Comparison of ENCODE assay signal across 23 cellular contexts in the genomic region with DNA sequence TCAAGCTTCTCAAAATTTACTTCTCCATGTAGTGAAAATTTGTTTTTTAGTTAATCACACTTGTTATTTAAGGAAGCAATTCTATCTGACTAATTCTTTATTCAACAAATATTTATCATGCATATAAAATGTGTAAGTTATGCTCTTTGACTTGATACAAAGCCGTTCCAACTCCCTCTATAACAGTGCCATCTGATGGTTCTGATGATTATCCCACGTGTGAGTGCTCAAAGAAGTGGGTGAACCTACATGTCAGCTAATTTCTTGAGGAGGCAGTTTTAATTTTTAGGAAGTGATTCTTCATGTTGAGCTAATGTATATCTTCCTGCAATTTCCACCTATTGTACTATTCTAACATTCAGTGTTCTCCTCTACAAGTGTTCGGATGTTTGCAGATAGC.
"Had no signal": no experiment of that assay in that cellular context is flagged by ENCODE, and none has a peak within 500 bp of the region (broad histone marks: within the 10 kb centered on the region; RNA-seq: fewer than 3 reads in every experiment).

No MANE protein-coding gene starts in this region.

- H3K4me3 ChIP-seq: adrenal gland, K562, Peyer's patch had no signal

- H3K27me3 Mint-ChIP-seq: activated CD8-positive, alpha-beta T cell treated with anti-CD3 and anti-CD28 coated beads for 36 hours; activated naive CD8-positive, alpha-beta T cell treated with anti-CD3 and anti-CD28 coated beads, Interleukin-2, amount 10 ng/mL, durations not matched to agents 7 days and 5 days had no signal

- H3K4me1 Mint-ChIP-seq: activated naive CD8-positive, alpha-beta T cell treated with anti-CD3 and anti-CD28 coated beads, Interleukin-2, amount 10 ng/mL, durations not matched to agents 7 days and 5 days had no signal

- H3K36me3 ChIP-seq: adrenal gland, Peyer's patch had no signal

- H3K4me1 ChIP-seq: adrenal gland, Peyer's patch had no signal

- H3K9me3 ChIP-seq: adrenal gland, Peyer's patch had no signal

- DNase-seq: activated CD4-positive, alpha-beta T cell treated with anti-CD3 and anti-CD28 coated beads for 4 hours; activated CD8-positive, alpha-beta memory T cell treated with anti-CD3 and anti-CD28 coated beads, Interleukin-2, amount 50 U/mL, for 4 hours; activated CD8-positive, alpha-beta T cell treated with anti-CD3 and anti-CD28 coated beads for 36 hours; activated naive CD4-positive, alpha-beta T cell treated with anti-CD3 and anti-CD28 coated beads, Interleukin-2, amount 50 U/mL, for 16 hours; activated naive CD8-positive, alpha-beta T cell treated with anti-CD3 and anti-CD28 coated beads, Interleukin-2, amount 10 ng/mL, durations not matched to agents 7 days and 5 days; activated T-cell treated with anti-CD3 and anti-CD28 coated beads, Interleukin-2, amount 50 U/mL, for 72 hours; adrenal gland; anterior cingulate cortex; Kasumi-1; NCI-H1048; NCI-H1417 treated with DMSO at 0.1 percent for 48 hours; NCI-H187; NCI-H2081 treated with DMSO at 0.1 percent for 48 hours; NCI-H2227 treated with DMSO at 0.1 percent for 48 hours; NCI-H446 treated with DMSO at 0.1 percent for 48 hours; NCI-H524 treated with DMSO at 0.1 percent for 48 hours; NCI-H774; NK-92 treated with Interleukin-12 subunit alpha and Interleukin-12 subunit beta, amount 100 ng/mL, for 24 hours; Peyer's patch; SIG-M5; T-helper 1 cell had no signal

- H3K27ac Mint-ChIP-seq: activated CD8-positive, alpha-beta T cell treated with anti-CD3 and anti-CD28 coated beads for 36 hours; activated naive CD8-positive, alpha-beta T cell treated with anti-CD3 and anti-CD28 coated beads, Interleukin-2, amount 10 ng/mL, durations not matched to agents 7 days and 5 days; activated T-cell treated with anti-CD3 and anti-CD28 coated beads, Interleukin-2, amount 50 U/mL, for 72 hours had no signal

- H3K27ac ChIP-seq: adrenal gland, Peyer's patch had no signal

- ATAC-seq: activated CD4-positive, CD25-positive, alpha-beta regulatory T cell treated with anti-CD3 and anti-CD28 coated beads, Interleukin-2, amount 50 U/mL, for 24 hours; activated CD8-positive, alpha-beta T cell treated with anti-CD3 and anti-CD28 coated beads for 36 hours; activated T-cell treated with anti-CD3 and anti-CD28 coated beads, Interleukin-2, amount 50 U/mL, for 72 hours; K562 had no signal

- H3K4me3 Mint-ChIP-seq: activated CD8-positive, alpha-beta T cell treated with anti-CD3 and anti-CD28 coated beads for 36 hours; activated naive CD8-positive, alpha-beta T cell treated with anti-CD3 and anti-CD28 coated beads, Interleukin-2, amount 10 ng/mL, durations not matched to agents 7 days and 5 days; activated T-cell treated with anti-CD3 and anti-CD28 coated beads, Interleukin-2, amount 50 U/mL, for 72 hours had no signal

- H3K27me3 ChIP-seq: adrenal gland, Peyer's patch had no signal

- H3K36me3 Mint-ChIP-seq: activated naive CD8-positive, alpha-beta T cell treated with anti-CD3 and anti-CD28 coated beads, Interleukin-2, amount 10 ng/mL, durations not matched to agents 7 days and 5 days had no signal
